ENCODE assay signal across 24 cellular contexts in genomic region chr2:21396252-21396651, GRCh38.
"Had no signal": no experiment of that assay in that cellular context is flagged by ENCODE, and none has a peak within 500 bp of the region (broad histone marks: within the 10 kb centered on the region; RNA-seq: fewer than 3 reads in every experiment).

No MANE protein-coding gene starts in this region.

- H3K9me3 ChIP-seq: gastroesophageal sphincter, ovary, psoas muscle had no signal

- H3K27me3 ChIP-seq: gastroesophageal sphincter, ovary had no signal

- ATAC-seq: effector memory CD8-positive, alpha-beta T cell; gastroesophageal sphincter; left colon; natural killer cell; psoas muscle; right cardiac atrium; stimulated activated naive CD8-positive, alpha-beta T cell treated with anti-CD3 and anti-CD28 coated beads, Interleukin-15, Interleukin-2, amounts not matched to agents 100 U/mL and 50 U/mL, for 24 hours had no signal

- H3K36me3 ChIP-seq: gastroesophageal sphincter, ovary had no signal

- H3K4me1 ChIP-seq: gastroesophageal sphincter, psoas muscle had no signal

- DNase-seq: activated CD4-positive, alpha-beta memory T cell treated with anti-CD3 and anti-CD28 coated beads, Interleukin-2, amount 10 ng/mL, durations not matched to agents 7 days and 5 days; activated CD4-positive, alpha-beta T cell treated with anti-CD3 and anti-CD28 coated beads for 48 hours; activated effector memory CD4-positive, alpha-beta T cell treated with anti-CD3 and anti-CD28 coated beads, Interleukin-2, amount 50 U/mL, for 16 hours; activated naive CD4-positive, alpha-beta T cell treated with anti-CD3 and anti-CD28 coated beads, Interleukin-2, amount 10 ng/mL, durations not matched to agents 7 days and 5 days; activated T-cell treated with anti-CD3 and anti-CD28 coated beads for 4 hours; central memory CD4-positive, alpha-beta T cell; dorsolateral prefrontal cortex; effector memory CD8-positive, alpha-beta T cell; head of caudate nucleus; hypothalamus; islet precursor cell; left colon; midbrain; natural killer cell; ovary; psoas muscle; right cardiac atrium; stimulated activated CD4-positive, alpha-beta T cell treated with anti-CD3 and anti-CD28 coated beads, Interleukin-12 subunit alpha, Interleukin-12 subunit beta, amount 100 ng/mL, for 4 hours; stimulated activated CD4-positive, alpha-beta T cell treated with anti-CD3 and anti-CD28 coated beads, Interleukin-4, amount 100 ng/mL, for 4 hours; stimulated activated naive CD8-positive, alpha-beta T cell treated with anti-CD3 and anti-CD28 coated beads, Interleukin-15, Interleukin-2, amounts not matched to agents 100 U/mL and 50 U/mL, for 24 hours; T1000 had no signal

- H3K27ac ChIP-seq: dorsolateral prefrontal cortex, gastroesophageal sphincter, ovary, psoas muscle had no signal

- H3K4me3 ChIP-seq: dorsolateral prefrontal cortex, gastroesophageal sphincter, ovary, psoas muscle had no signal

- FAIRE-seq: colon, endothelial cell of umbilical vein had no signal
